ENCODE assay signal across 2 cellular contexts in genomic region chr15:25171856-25172687, GRCh38.
TF ChIP-seq lines count a peak whose summit lies in the region.

No MANE protein-coding gene starts in this region.

TF ChIP-seq in liver, 16 proteins besides CTCF, POLR2A, EP300 and RAD21 (continued from another document):
- no peak for TF ChIP-seq ZBTB33 (IDR thresholded peaks at IDR 0.05)
- no peak for TF ChIP-seq TAF1 (conservative IDR thresholded peaks at IDR 0.05)
- no peak for TF ChIP-seq MAX (IDR thresholded peaks at IDR 0.05)
- TF ChIP-seq YY1 (IDR thresholded peaks at IDR 0.05) = no peak
- no peak for TF ChIP-seq FOXA2 (IDR thresholded peaks at IDR 0.05)
- TF ChIP-seq NR2F2 (IDR thresholded peaks at IDR 0.05) = no peak
- no peak for TF ChIP-seq HNF4G (IDR thresholded peaks at IDR 0.05)
- no peak for TF ChIP-seq HNF4A (conservative IDR thresholded peaks at IDR 0.05)
- TF ChIP-seq JUND (IDR thresholded peaks at IDR 0.05) = no peak
- no peak for TF ChIP-seq EGR1 (IDR thresholded peaks at IDR 0.05; ENCODE audit: low read depth in 2 of 2)
- no peak for TF ChIP-seq REST (IDR thresholded peaks at IDR 0.05)
- TF ChIP-seq RXRA (IDR thresholded peaks at IDR 0.05) = no peak
- TF ChIP-seq SP1 (IDR thresholded peaks at IDR 0.05) = no peak
- TF ChIP-seq ATF3 (IDR thresholded peaks at IDR 0.05) = no peak
- no peak for TF ChIP-seq GABPA (IDR thresholded peaks at IDR 0.05 in 1 of 2, conservative IDR thresholded peaks at IDR 0.05 in 1 of 2)

TF ChIP-seq in HepG2, 621 proteins besides CTCF, POLR2A, EP300 and RAD21 (continued from another document):
- no peak for TF ChIP-seq ZBTB42 (CRISPR knock-in tag; IDR thresholded peaks at IDR 0.05)
- TF ChIP-seq TIGD3 (CRISPR knock-in tag; IDR thresholded peaks at IDR 0.05; ENCODE audit: borderline replicate concordance) = no peak
- TF ChIP-seq ZNF75D (CRISPR knock-in tag; IDR thresholded peaks at IDR 0.05; ENCODE audit: borderline replicate concordance) = no peak
- TF ChIP-seq STAT6 (CRISPR knock-in tag; IDR thresholded peaks at IDR 0.05; ENCODE audit: borderline replicate concordance) = no peak
- TF ChIP-seq MLXIP (CRISPR knock-in tag; IDR thresholded peaks at IDR 0.05; ENCODE audit: borderline replicate concordance) = no peak
- TF ChIP-seq GRHL1 (CRISPR knock-in tag; conservative IDR thresholded peaks at IDR 0.05) = no peak
